In genomic region chr6:107634147-107635057, GRCh38 we compare ENCODE assay signal across 9 cellular contexts.
DNase-seq lines count a peak whose midpoint lies in the region; ATAC-seq and TF ChIP-seq lines count a peak whose summit lies in the region.
"Had no signal": no experiment of that assay in that cellular context is flagged by ENCODE, and none has a peak within 500 bp of the region (broad histone marks: within the 10 kb centered on the region; RNA-seq: fewer than 3 reads in every experiment).

No MANE protein-coding gene starts in this region.

- peaks cover 59% of the 10 kb centered on the region for H3K27me3 Mint-ChIP-seq in activated naive CD8-positive, alpha-beta T cell treated with anti-CD3 and anti-CD28 coated beads for 36 hours
- peaks cover 23% of the 10 kb centered on the region for H3K27me3 Mint-ChIP-seq in stimulated activated memory B cell treated with anti-CD40 and anti-IgM and Interleukin-4, amounts not matched to agents 10 μg/mL and 1 μg/mL and 100 μg/mL, for 72 hours

- H3K36me3 Mint-ChIP-seq in activated naive CD8-positive, alpha-beta T cell treated with anti-CD3 and anti-CD28 coated beads for 36 hours: no peaks in the 10 kb centered on the region
- H3K36me3 Mint-ChIP-seq in stimulated activated memory B cell treated with anti-CD40 and anti-IgM and Interleukin-4, amounts not matched to agents 10 μg/mL and 1 μg/mL and 100 μg/mL, for 72 hours: peaks cover 5% of the 10 kb centered on the region

- no peaks in the 10 kb centered on the region for H4K20me1 ChIP-seq in hepatocyte (ENCODE audit: insufficient read depth, poor library complexity, severe bottlenecking)

- no peaks in the 10 kb centered on the region for H3K79me2 ChIP-seq in hepatocyte

- peak overlapping the region; percentile 61 for H3K4me3 Mint-ChIP-seq in activated naive CD8-positive, alpha-beta T cell treated with anti-CD3 and anti-CD28 coated beads for 36 hours
- peak overlapping the region; percentile 62 for H3K4me3 Mint-ChIP-seq in stimulated activated memory B cell treated with anti-CD40 and anti-IgM and Interleukin-4, amounts not matched to agents 10 μg/mL and 1 μg/mL and 100 μg/mL, for 72 hours

- H3K27ac ChIP-seq in HUES48 (ENCODE audit: low read depth, low read length) (no peak overlapping the region), hepatocyte (no peak overlapping the region)

- H2AFZ ChIP-seq in hepatocyte: no peak overlapping the region

- ATAC-seq in stimulated activated memory B cell treated with anti-CD40 and anti-IgM and Interleukin-4, amounts not matched to agents 10 μg/mL and 1 μg/mL and 100 μg/mL, for 72 hours: peak; percentile 65

- no peaks in the 10 kb centered on the region for H3K9me3 ChIP-seq in HUES48 (ENCODE audit: control insufficient read depth, insufficient read depth, low read length)
- no peaks in the 10 kb centered on the region for H3K9me3 ChIP-seq in hepatocyte (ENCODE audit: low read depth)

- no peak overlapping the region; the same call in 1 of the 2 replicates for H3K9ac ChIP-seq in HUES48 (ENCODE audit: low read depth, low read length)

- no peaks in the 10 kb centered on the region for H3K9me2 ChIP-seq in hepatocyte (replicated peaks; ENCODE audit: insufficient read depth)

- H3K4me1 Mint-ChIP-seq in activated naive CD8-positive, alpha-beta T cell treated with anti-CD3 and anti-CD28 coated beads for 36 hours: peaks cover 11% of the 10 kb centered on the region
- H3K4me1 Mint-ChIP-seq in stimulated activated memory B cell treated with anti-CD40 and anti-IgM and Interleukin-4, amounts not matched to agents 10 μg/mL and 1 μg/mL and 100 μg/mL, for 72 hours: peaks cover 20% of the 10 kb centered on the region

- no peaks in the 10 kb centered on the region for H3K9me3 Mint-ChIP-seq in activated naive CD8-positive, alpha-beta T cell treated with anti-CD3 and anti-CD28 coated beads for 36 hours
- H3K9me3 Mint-ChIP-seq in stimulated activated memory B cell treated with anti-CD40 and anti-IgM and Interleukin-4, amounts not matched to agents 10 μg/mL and 1 μg/mL and 100 μg/mL, for 72 hours: no peaks in the 10 kb centered on the region

- DNase-seq in activated naive CD8-positive, alpha-beta T cell treated with anti-CD3 and anti-CD28 coated beads for 36 hours: peak; percentile 36
- DNase-seq in hepatocyte (ENCODE audit: low spot score): peak; percentile 22
- no peak for DNase-seq in HT-29 (ENCODE audit: low spot score)
- no peak for DNase-seq in NCI-H82 treated with DMSO at 0.1 percent for 48 hours (lab: John Stamatoyannopoulos, UW; ENCODE audit: unreplicated experiment)
- DNase-seq in NCI-H2227 (lab: John Stamatoyannopoulos, UW; ENCODE audit: unreplicated experiment): no peak
- DNase-seq in DMS 273 treated with DMSO at 0.1 percent for 48 hours (lab: John Stamatoyannopoulos, UW): no peak
- DNase-seq: activated effector memory CD4-positive, alpha-beta T cell treated with anti-CD3 and anti-CD28 coated beads, Interleukin-2, amount 50 U/mL, for 16 hours had no signal

- H3K36me3 ChIP-seq in HUES48 (ENCODE audit: control insufficient read depth, insufficient read depth, low read length): no peaks in the 10 kb centered on the region
- no peaks in the 10 kb centered on the region for H3K36me3 ChIP-seq in hepatocyte (replicated peaks; ENCODE audit: insufficient read depth, low read depth)

- H3K27me3 ChIP-seq in HUES48 (ENCODE audit: control insufficient read depth, insufficient read depth, low read length): peaks cover 35% of the 10 kb centered on the region
- peaks cover 6% of the 10 kb centered on the region for H3K27me3 ChIP-seq in hepatocyte

- peak overlapping the region; percentile 69 for H3K4me2 ChIP-seq in hepatocyte

- no peak for TF ChIP-seq CTCF in hepatocyte (IDR thresholded peaks at IDR 0.05; ENCODE audit: poor library complexity)

- H3K27ac Mint-ChIP-seq in activated naive CD8-positive, alpha-beta T cell treated with anti-CD3 and anti-CD28 coated beads for 36 hours: no peak overlapping the region
- H3K27ac Mint-ChIP-seq in stimulated activated memory B cell treated with anti-CD40 and anti-IgM and Interleukin-4, amounts not matched to agents 10 μg/mL and 1 μg/mL and 100 μg/mL, for 72 hours: no peak overlapping the region

- 37% methylated on average over 84 of the region's 114 CpGs for WGBS in hepatocyte (ENCODE audit: low lambda C conversion rate, missing lambda C conversion rate)

- H3K4me1 ChIP-seq in HUES48 (ENCODE audit: control insufficient read depth, insufficient read depth, low read length) (peaks cover 6% of the 10 kb centered on the region; the same call in 1 of the 2 replicates), hepatocyte (ENCODE audit: insufficient read depth) (no peaks in the 10 kb centered on the region)

- H3K4me3 ChIP-seq in HUES48 (ENCODE audit: low read depth, low read length) (peak overlapping the region; percentile 51; the same call in 1 of the 2 replicates), hepatocyte (no peak overlapping the region)

Comparison
In these comparisons a context has a peak if more than half of its experiments do, and no peak if none do; other contexts are left out.
1. DNase-seq: peak in activated naive CD8-positive, alpha-beta T cell treated with anti-CD3 and anti-CD28 coated beads for 36 hours (single experiment) and hepatocyte (single experiment); none in HT-29 (single experiment), NCI-H82 treated with DMSO at 0.1 percent for 48 hours (single experiment), NCI-H2227 (single experiment) and DMS 273 treated with DMSO at 0.1 percent for 48 hours (single experiment).